1 cellular context compared by ENCODE assay signal in the genomic region with DNA sequence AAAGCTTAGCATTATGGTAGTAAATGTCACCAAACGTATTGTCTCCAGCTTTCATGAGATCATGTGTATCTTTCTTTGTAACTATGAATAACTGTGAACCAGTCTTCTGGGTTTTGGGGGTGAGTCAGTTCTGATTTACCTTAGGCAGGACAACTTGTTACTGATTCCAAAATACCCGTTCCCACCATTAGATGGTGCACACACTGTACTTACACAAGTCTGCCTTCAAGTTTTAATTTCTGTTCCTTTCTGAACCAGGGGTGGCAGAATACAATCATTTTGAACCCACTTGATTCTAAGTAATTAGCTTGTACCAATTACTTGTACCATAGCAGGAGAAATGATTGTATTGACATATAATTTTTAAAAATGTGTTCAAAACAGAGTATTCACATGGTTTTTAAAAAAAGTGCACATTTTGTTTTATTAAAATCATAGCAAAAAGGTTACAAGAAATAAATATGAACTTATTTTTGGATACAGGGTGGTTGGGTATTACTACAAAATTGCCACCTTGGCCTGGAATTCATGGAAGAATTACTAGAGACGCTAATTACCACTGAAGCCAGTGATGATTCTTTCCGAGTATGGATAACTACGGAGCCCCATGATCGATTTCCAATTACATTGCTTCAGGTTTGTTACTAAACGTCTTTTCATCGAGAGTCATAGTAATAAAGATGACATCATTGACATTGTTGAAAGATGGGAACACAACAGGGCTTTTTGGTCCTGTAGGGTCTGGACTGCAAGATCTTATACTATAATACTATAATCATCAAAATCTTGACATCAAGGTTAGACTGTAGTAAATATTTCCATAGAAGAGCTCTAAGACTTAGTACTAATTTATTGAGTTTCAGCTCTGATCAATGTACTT.
TF ChIP-seq lines count a peak whose summit lies in the region.

No MANE protein-coding gene starts in this region.

TF ChIP-seq in GM23338, 12 proteins besides CTCF, POLR2A, EP300 and RAD21 (continued from another document):
- TF ChIP-seq, protein P1, sequence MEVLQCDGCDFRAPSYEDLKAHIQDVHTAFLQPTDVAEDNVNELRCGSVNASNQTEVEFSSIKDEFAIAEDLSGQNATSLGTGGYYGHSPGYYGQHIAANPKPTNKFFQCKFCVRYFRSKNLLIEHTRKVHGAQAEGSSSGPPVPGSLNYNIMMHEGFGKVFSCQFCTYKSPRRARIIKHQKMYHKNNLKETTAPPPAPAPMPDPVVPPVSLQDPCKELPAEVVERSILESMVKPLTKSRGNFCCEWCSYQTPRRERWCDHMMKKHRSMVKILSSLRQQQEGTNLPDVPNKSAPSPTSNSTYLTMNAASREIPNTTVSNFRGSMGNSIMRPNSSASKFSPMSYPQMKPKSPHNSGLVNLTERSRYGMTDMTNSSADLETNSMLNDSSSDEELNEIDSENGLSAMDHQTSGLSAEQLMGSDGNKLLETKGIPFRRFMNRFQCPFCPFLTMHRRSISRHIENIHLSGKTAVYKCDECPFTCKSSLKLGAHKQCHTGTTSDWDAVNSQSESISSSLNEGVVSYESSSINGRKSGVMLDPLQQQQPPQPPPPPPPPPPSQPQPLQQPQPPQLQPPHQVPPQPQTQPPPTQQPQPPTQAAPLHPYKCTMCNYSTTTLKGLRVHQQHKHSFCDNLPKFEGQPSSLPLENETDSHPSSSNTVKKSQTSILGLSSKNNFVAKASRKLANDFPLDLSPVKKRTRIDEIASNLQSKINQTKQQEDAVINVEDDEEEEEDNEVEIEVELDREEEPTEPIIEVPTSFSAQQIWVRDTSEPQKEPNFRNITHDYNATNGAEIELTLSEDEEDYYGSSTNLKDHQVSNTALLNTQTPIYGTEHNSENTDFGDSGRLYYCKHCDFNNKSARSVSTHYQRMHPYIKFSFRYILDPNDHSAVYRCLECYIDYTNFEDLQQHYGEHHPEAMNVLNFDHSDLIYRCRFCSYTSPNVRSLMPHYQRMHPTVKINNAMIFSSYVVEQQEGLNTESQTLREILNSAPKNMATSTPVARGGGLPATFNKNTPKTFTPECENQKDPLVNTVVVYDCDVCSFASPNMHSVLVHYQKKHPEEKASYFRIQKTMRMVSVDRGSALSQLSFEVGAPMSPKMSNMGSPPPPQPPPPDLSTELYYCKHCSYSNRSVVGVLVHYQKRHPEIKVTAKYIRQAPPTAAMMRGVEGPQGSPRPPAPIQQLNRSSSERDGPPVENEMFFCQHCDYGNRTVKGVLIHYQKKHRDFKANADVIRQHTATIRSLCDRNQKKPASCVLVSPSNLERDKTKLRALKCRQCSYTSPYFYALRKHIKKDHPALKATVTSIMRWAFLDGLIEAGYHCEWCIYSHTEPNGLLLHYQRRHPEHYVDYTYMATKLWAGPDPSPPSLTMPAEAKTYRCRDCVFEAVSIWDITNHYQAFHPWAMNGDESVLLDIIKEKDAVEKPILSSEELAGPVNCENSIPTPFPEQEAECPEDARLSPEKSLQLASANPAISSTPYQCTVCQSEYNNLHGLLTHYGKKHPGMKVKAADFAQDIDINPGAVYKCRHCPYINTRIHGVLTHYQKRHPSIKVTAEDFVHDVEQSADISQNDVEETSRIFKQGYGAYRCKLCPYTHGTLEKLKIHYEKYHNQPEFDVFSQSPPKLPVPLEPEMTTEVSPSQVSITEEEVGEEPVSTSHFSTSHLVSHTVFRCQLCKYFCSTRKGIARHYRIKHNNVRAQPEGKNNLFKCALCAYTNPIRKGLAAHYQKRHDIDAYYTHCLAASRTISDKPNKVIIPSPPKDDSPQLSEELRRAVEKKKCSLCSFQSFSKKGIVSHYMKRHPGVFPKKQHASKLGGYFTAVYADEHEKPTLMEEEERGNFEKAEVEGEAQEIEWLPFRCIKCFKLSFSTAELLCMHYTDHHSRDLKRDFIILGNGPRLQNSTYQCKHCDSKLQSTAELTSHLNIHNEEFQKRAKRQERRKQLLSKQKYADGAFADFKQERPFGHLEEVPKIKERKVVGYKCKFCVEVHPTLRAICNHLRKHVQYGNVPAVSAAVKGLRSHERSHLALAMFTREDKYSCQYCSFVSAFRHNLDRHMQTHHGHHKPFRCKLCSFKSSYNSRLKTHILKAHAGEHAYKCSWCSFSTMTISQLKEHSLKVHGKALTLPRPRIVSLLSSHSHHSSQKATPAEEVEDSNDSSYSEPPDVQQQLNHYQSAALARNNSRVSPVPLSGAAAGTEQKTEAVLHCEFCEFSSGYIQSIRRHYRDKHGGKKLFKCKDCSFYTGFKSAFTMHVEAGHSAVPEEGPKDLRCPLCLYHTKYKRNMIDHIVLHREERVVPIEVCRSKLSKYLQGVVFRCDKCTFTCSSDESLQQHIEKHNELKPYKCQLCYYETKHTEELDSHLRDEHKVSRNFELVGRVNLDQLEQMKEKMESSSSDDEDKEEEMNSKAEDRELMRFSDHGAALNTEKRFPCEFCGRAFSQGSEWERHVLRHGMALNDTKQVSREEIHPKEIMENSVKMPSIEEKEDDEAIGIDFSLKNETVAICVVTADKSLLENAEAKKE (CRISPR knock-in tag; IDR thresholded peaks at IDR 0.05): no peak
